In the genomic region with DNA sequence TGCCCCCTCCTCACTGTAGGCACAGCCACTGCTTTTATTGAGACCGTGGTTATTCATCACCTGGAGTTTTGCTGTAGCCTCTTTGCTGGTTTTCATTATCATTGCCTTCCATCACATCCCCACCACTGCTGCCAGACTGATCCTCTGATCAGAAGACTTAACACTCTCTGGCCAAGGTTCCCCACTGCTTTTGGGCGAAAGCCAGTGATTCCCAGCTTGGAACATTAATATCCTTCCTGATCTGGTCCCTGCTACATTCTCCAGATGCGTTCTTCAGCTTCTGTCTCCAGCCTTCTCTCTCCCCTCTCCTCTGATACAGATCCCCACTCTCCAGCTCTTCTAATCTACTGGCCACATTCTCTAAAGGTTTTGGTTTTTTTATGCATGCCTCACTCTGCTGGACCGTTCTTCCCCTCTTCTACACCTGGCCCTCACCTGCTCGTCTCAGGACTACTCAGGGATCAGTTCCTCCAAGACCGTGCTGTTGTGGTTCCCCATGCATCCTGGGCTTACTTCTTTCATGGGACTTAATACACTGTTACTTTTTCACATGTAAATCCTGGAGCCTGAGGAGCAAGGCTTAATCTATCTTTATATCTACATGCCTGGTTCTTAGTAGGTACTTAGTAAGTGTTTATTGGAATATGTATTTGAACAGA, we compare ENCODE assay signal across 26 cellular contexts.
A peak's percentile ranks its signal among the peaks of the same experiment; 100 is the strongest.
DNase-seq lines count a peak whose midpoint lies in the region; ATAC-seq and TF ChIP-seq lines count a peak whose summit lies in the region.
"Had no signal": no experiment of that assay in that cellular context is flagged by ENCODE, and none has a peak within 500 bp of the region (broad histone marks: within the 10 kb centered on the region; RNA-seq: fewer than 3 reads in every experiment).

No MANE protein-coding gene starts in this region.

- no peaks in the 10 kb centered on the region for H3K9me3 Mint-ChIP-seq in activated naive CD4-positive, alpha-beta T cell treated with anti-CD3 and anti-CD28 coated beads, Interleukin-2, amount 50 U/mL, for 24 hours
- no peaks in the 10 kb centered on the region for H3K9me3 Mint-ChIP-seq in activated naive CD4-positive, alpha-beta T cell treated with anti-CD3 and anti-CD28 coated beads, Interleukin-2, amount 50 U/mL, for 72 hours
- H3K9me3 Mint-ChIP-seq in GM23338, result no peaks in the 10 kb centered on the region
- no peaks in the 10 kb centered on the region for H3K9me3 Mint-ChIP-seq in activated B cell treated with CpG ODN at 0.5 μM for 24 hours
- H3K9me3 Mint-ChIP-seq in nephron, result no peaks in the 10 kb centered on the region
- no peaks in the 10 kb centered on the region for H3K9me3 Mint-ChIP-seq in chondrocyte (ENCODE audit: low read depth)

- CTCF ChIA-PET in activated B cell treated with CpG ODN at 0.5 μM for 24 hours (lab: Charles Lee), result no interaction called here

- H3K27me3 Mint-ChIP-seq in activated naive CD4-positive, alpha-beta T cell treated with anti-CD3 and anti-CD28 coated beads, Interleukin-2, amount 50 U/mL, for 24 hours, result no peaks in the 10 kb centered on the region
- peaks cover 5% of the 10 kb centered on the region for H3K27me3 Mint-ChIP-seq in GM23338 (ENCODE audit: insufficient read depth, low read depth, poor library complexity)
- H3K27me3 Mint-ChIP-seq in activated B cell treated with CpG ODN at 0.5 μM for 24 hours, result no peaks in the 10 kb centered on the region
- H3K27me3 Mint-ChIP-seq in nephron (ENCODE audit: low read depth), result no peaks in the 10 kb centered on the region
- H3K27me3 Mint-ChIP-seq in chondrocyte (ENCODE audit: low read depth), result peaks cover 21% of the 10 kb centered on the region

- H3K4me3 Mint-ChIP-seq in activated naive CD4-positive, alpha-beta T cell treated with anti-CD3 and anti-CD28 coated beads, Interleukin-2, amount 50 U/mL, for 24 hours, result no peak overlapping the region
- no peak overlapping the region; the same call in 2 of the 3 replicates for H3K4me3 Mint-ChIP-seq in GM23338
- no peak overlapping the region for H3K4me3 Mint-ChIP-seq in activated B cell treated with CpG ODN at 0.5 μM for 24 hours
- no peak overlapping the region for H3K4me3 Mint-ChIP-seq in nephron
- H3K4me3 Mint-ChIP-seq in chondrocyte (ENCODE audit: unreplicated experiment), result no peak overlapping the region

- no peaks in the 10 kb centered on the region for H3K79me2 ChIP-seq in GM23338 (replicated peaks; ENCODE audit: insufficient read depth)

- H3K36me3 Mint-ChIP-seq in activated naive CD4-positive, alpha-beta T cell treated with anti-CD3 and anti-CD28 coated beads, Interleukin-2, amount 50 U/mL, for 24 hours, result no peaks in the 10 kb centered on the region
- no peaks in the 10 kb centered on the region for H3K36me3 Mint-ChIP-seq in activated naive CD4-positive, alpha-beta T cell treated with anti-CD3 and anti-CD28 coated beads, Interleukin-2, amount 50 U/mL, for 72 hours
- H3K36me3 Mint-ChIP-seq in GM23338 (ENCODE audit: low read depth) (no peaks in the 10 kb centered on the region; the same call in 2 of the 3 replicates), activated B cell treated with CpG ODN at 0.5 μM for 24 hours (ENCODE audit: low read depth) (peaks cover 47% of the 10 kb centered on the region), nephron (ENCODE audit: low read depth) (no peaks in the 10 kb centered on the region), chondrocyte (ENCODE audit: low read depth) (no peaks in the 10 kb centered on the region)

- no peak overlapping the region for H3K4me2 ChIP-seq in GM23338

- peaks cover 53% of the 10 kb centered on the region for H3K4me1 Mint-ChIP-seq in activated naive CD4-positive, alpha-beta T cell treated with anti-CD3 and anti-CD28 coated beads, Interleukin-2, amount 50 U/mL, for 24 hours
- peaks cover 30% of the 10 kb centered on the region for H3K4me1 Mint-ChIP-seq in GM23338
- peaks cover 58% of the 10 kb centered on the region for H3K4me1 Mint-ChIP-seq in activated B cell treated with CpG ODN at 0.5 μM for 24 hours
- peaks cover 48% of the 10 kb centered on the region for H3K4me1 Mint-ChIP-seq in nephron
- H3K4me1 Mint-ChIP-seq in chondrocyte (ENCODE audit: low read depth), result peaks cover 15% of the 10 kb centered on the region

- peaks cover 4% of the 10 kb centered on the region; the same call in 1 of the 2 replicates for H3K9me2 ChIP-seq in GM23338 (ENCODE audit: insufficient read depth)

- POLR2A ChIA-PET in activated B cell treated with CpG ODN at 0.5 μM for 24 hours (lab: Charles Lee), result interaction anchor here (0.7 kb wide), 1 partner anchor 13 kb away, joined by 3 read pairs; no protein-coding TSS in a partner anchor

- no peak for DNase-seq in activated naive CD4-positive, alpha-beta T cell treated with anti-CD3 and anti-CD28 coated beads, Interleukin-2, amount 50 U/mL, for 72 hours (ENCODE audit: low spot score in 2 of 2)
- DNase-seq in GM23338 (ENCODE audit: low spot score) (no peak), activated B cell treated with CpG ODN at 0.5 μM for 24 hours (no peak), chondrocyte (ENCODE audit: low spot score) (no peak), GM10266 (ENCODE audit: extremely low spot score) (no peak)
- DNase-seq: activated gamma-delta T cell treated with Interleukin-2 at 50 U/mL for 16 hours; adrenal gland; brain microvascular endothelial cell; Calu3; colonic mucosa; DND-41; effector memory CD4-positive, alpha-beta T cell; foreskin fibroblast; HCEC 1CT; Karpas-422; NCI-H1694; NCI-H2171 treated with DMSO at 0.1 percent for 48 hours; NCI-H526; SHP77 treated with DMSO at 0.1 percent for 48 hours; SW 1271; uterus had no signal

- TF ChIP-seq CTCF in GM23338 (conservative IDR thresholded peaks at IDR 0.05; ENCODE audit: low read depth in 2 of 2), result no peak
- no peak for TF ChIP-seq CTCF in activated B cell treated with CpG ODN at 0.5 μM for 24 hours (IDR thresholded peaks at IDR 0.05)
- no peak for TF ChIP-seq CTCF in nephron (IDR thresholded peaks at IDR 0.05; ENCODE audit: unreplicated experiment in 3 of 3)
- no peak for TF ChIP-seq CTCF in chondrocyte (IDR thresholded peaks at IDR 0.05)
- no peak for TF ChIP-seq CTCF in GM10266 (IDR thresholded peaks at IDR 0.05; ENCODE audit: control insufficient read depth, insufficient read depth, low read depth, missing control alignments)

- H3K27me3 ChIP-seq in GM23338 (ENCODE audit: insufficient read depth), result no peaks in the 10 kb centered on the region
- H3K27me3 ChIP-seq: adrenal gland, brain microvascular endothelial cell, colonic mucosa, uterus had no signal

- intact Hi-C loops in activated B cell treated with CpG ODN at 0.5 μM for 24 hours (cut with micrococcal nuclease), result loop anchor here (10.0 kb wide), 2 partner anchors 46 to 104 kb away; no protein-coding TSS in a partner anchor

- peak overlapping the region; percentile 5 for H3K27ac Mint-ChIP-seq in activated naive CD4-positive, alpha-beta T cell treated with anti-CD3 and anti-CD28 coated beads, Interleukin-2, amount 50 U/mL, for 24 hours
- peak overlapping the region in 1 of 2 donors; percentile 33 for H3K27ac Mint-ChIP-seq in activated naive CD4-positive, alpha-beta T cell treated with anti-CD3 and anti-CD28 coated beads, Interleukin-2, amount 50 U/mL, for 72 hours
- H3K27ac Mint-ChIP-seq in GM23338, result no peak overlapping the region
- peak overlapping the region; percentile 5 for H3K27ac Mint-ChIP-seq in activated B cell treated with CpG ODN at 0.5 μM for 24 hours
- H3K27ac Mint-ChIP-seq in nephron, result peak overlapping the region in 2 of 3 experiments; percentile 4 to 15
- no peak overlapping the region for H3K27ac Mint-ChIP-seq in chondrocyte (ENCODE audit: unreplicated experiment)

- H3F3A ChIP-seq in GM23338 (replicated peaks; ENCODE audit: low read depth), result no peaks in the 10 kb centered on the region

- no peak for ATAC-seq in activated naive CD4-positive, alpha-beta T cell treated with anti-CD3 and anti-CD28 coated beads, Interleukin-2, amount 50 U/mL, for 72 hours
- ATAC-seq in GM23338, result peak; percentile 52; the same call in 2 of the 3 replicates
- no peak for ATAC-seq in activated B cell treated with CpG ODN at 0.5 μM for 24 hours (ENCODE audit: low read depth)
- no peak for ATAC-seq in HG02840 (IDR thresholded peaks at IDR 0.05; ENCODE audit: low FRiP score, unreplicated experiment)
- ATAC-seq: activated CD4-positive, CD25-positive, alpha-beta regulatory T cell treated with anti-CD3 and anti-CD28 coated beads, Interleukin-2, amount 50 U/mL, for 24 hours; left lobe of liver had no signal

- H2AFZ ChIP-seq in GM23338, result no peak overlapping the region

- no peaks in the 10 kb centered on the region for H3K36me3 ChIP-seq in GM23338 (ENCODE audit: insufficient read depth)
- H3K36me3 ChIP-seq: adrenal gland, brain microvascular endothelial cell, colonic mucosa, uterus had no signal

- no peaks in the 10 kb centered on the region for H4K20me1 ChIP-seq in GM23338 (replicated peaks; ENCODE audit: insufficient read depth)

- no peak overlapping the region for H3K4me3 ChIP-seq in GM23338
- H3K4me3 ChIP-seq: adrenal gland, colonic mucosa, uterus had no signal

- no peak overlapping the region for H3K27ac ChIP-seq in GM23338 (ENCODE audit: low read depth)
- H3K27ac ChIP-seq: adrenal gland, brain microvascular endothelial cell, colonic mucosa had no signal

- H3K4me1 ChIP-seq in GM23338 (ENCODE audit: insufficient read depth), result peaks cover 14% of the 10 kb centered on the region; the same call in 1 of the 2 replicates
- H3K4me1 ChIP-seq: colonic mucosa, uterus had no signal

Comparison
In these comparisons a context has a peak if more than half of its experiments do, and no peak if none do; other contexts are left out.
1. H3K27ac Mint-ChIP-seq: peak in activated naive CD4-positive, alpha-beta T cell treated with anti-CD3 and anti-CD28 coated beads, Interleukin-2, amount 50 U/mL, for 24 hours (single experiment), activated B cell treated with CpG ODN at 0.5 μM for 24 hours (single experiment) and nephron (2 of 3); none in GM23338 (single experiment) and chondrocyte (single experiment).